ENCODE assay signal across 8 cellular contexts in the genomic region with DNA sequence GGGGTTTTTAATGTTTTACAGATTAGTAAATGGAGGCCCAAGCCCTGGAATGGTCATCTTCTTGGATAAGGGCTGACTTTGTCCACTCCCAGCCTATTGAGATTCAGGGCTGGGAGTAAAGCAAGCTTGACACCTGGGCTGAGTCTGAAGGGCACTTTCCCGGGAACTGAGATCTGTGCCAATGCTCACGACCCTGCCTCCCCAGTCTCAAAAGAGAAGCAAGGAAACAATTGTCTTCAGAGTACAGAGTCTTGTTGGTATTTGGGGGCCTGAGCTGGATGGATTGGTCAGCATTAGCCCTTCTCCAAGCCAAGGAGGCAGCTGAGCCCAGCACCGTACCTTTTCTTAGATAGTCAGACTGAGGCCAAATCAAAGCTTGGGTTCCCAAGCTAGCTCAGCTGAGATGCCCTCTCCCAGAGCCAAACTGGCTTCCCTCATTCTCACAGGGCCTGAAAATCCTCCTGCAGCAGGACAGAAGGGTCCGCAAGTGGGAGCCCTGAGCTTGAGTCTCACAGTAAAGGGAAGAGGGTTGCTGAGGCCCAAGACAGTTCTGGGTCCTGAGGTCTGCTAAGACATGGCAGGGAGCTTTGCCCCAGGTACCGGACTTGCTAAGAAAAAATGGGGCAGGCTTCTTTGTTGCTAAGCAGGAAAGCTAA. TPM values are rescaled to one million over a fixed set of nuclear protein-coding genes. Genes with fewer than 3 reads are reported as not detected.
DNase-seq lines count a peak whose midpoint lies in the region; ATAC-seq and TF ChIP-seq lines count a peak whose summit lies in the region.

No MANE protein-coding gene starts in this region.

- peaks cover 43% of the 10 kb centered on the region for H3K4me1 ChIP-seq in left ventricle myocardium inferior
- H3K4me1 ChIP-seq in mucosa of stomach (ENCODE audit: control insufficient read depth, insufficient read depth, low read length): peaks cover 26% of the 10 kb centered on the region
- no peaks in the 10 kb centered on the region for H3K4me1 ChIP-seq in urinary bladder (ENCODE audit: insufficient read depth)

- CTCF ChIA-PET in MCF 10A (lab: Yijun Ruan, JAX): interaction anchor here (0.6 to 5.0 kb wide), 7 partner anchors 12 to 62 kb away, joined by 3 to 52 read pairs (median 5); no protein-coding TSS in a partner anchor

- H3K27me3 Mint-ChIP-seq in MCF 10A (ENCODE audit: insufficient read depth, unreplicated experiment): no peaks in the 10 kb centered on the region

- no TSS peak for BruUV-seq in MCF 10A (replicated peaks; lab: Mats Ljungman, UMichigan)

- H3K4me3 Mint-ChIP-seq in MCF 10A (ENCODE audit: unreplicated experiment): peak overlapping the region; percentile 81

- H3K9me3 Mint-ChIP-seq in MCF 10A (ENCODE audit: unreplicated experiment): no peaks in the 10 kb centered on the region

- H3K36me3 Mint-ChIP-seq in MCF 10A (ENCODE audit: insufficient read depth, unreplicated experiment): peaks cover 39% of the 10 kb centered on the region

- H3K27ac Mint-ChIP-seq in MCF 10A (ENCODE audit: low read depth, unreplicated experiment): peak overlapping the region; percentile 73

- intact Hi-C loops in left ventricle myocardium inferior (cut with micrococcal nuclease) (loop anchor here (10.0 kb wide), 1 partner anchor 47 kb away; no protein-coding TSS in a partner anchor), Right ventricle myocardium superior (cut with DNase I) (loop anchor here (10.0 kb wide), 1 partner anchor 47 kb away; no protein-coding TSS in a partner anchor), MCF 10A (cut with micrococcal nuclease) (loop anchor here (1.0 kb wide), 2 partner anchors 15 to 58 kb away; no protein-coding TSS in a partner anchor)

- DNase-seq in left ventricle myocardium inferior (no peak), Right ventricle myocardium superior (no peak), MCF 10A (ENCODE audit: unreplicated experiment) (no peak), GM10266 (ENCODE audit: extremely low spot score) (no peak), DMS 273 (lab: John Stamatoyannopoulos, UW; ENCODE audit: unreplicated experiment) (no peak), germinal center (ENCODE audit: low spot score) (no peak)

- H3K4me3 ChIP-seq in left ventricle myocardium inferior (no peak overlapping the region), mucosa of stomach (ENCODE audit: low read length) (no peak overlapping the region), urinary bladder (ENCODE audit: low read depth, low read length) (no peak overlapping the region)

- no peak for ATAC-seq in Right ventricle myocardium superior (ENCODE audit: poor library complexity)

- peaks cover 20% of the 10 kb centered on the region for H3K4me1 Mint-ChIP-seq in MCF 10A (ENCODE audit: insufficient read depth, unreplicated experiment)

- no peak for TF ChIP-seq CTCF in left ventricle myocardium inferior (IDR thresholded peaks at IDR 0.05; ENCODE audit: borderline replicate concordance)
- TF ChIP-seq CTCF in MCF 10A (IDR thresholded peaks at IDR 0.05; ENCODE audit: unreplicated experiment): no peak
- no peak for TF ChIP-seq CTCF in GM10266 (IDR thresholded peaks at IDR 0.05; ENCODE audit: control insufficient read depth, insufficient read depth, low read depth, missing control alignments)

- POLR2A ChIA-PET in MCF 10A (lab: Yijun Ruan, JAX): interaction anchor here (0.7 to 12.8 kb wide), 10 partner anchors 14 to 307 kb away, joined by 3 to 902 read pairs (median 5); no protein-coding TSS in a partner anchor

- H3K9me3 ChIP-seq in left ventricle myocardium inferior (replicated peaks) (no peaks in the 10 kb centered on the region), mucosa of stomach (ENCODE audit: control insufficient read depth, low read length) (no peaks in the 10 kb centered on the region)

- 87% methylated on average over 5 of the region's 5 CpGs for WGBS in urinary bladder

- H3K9ac ChIP-seq in mucosa of stomach (ENCODE audit: low read length): peak overlapping the region; percentile 11

- H3K36me3 ChIP-seq in left ventricle myocardium inferior: peaks cover 17% of the 10 kb centered on the region
- H3K36me3 ChIP-seq in mucosa of stomach (ENCODE audit: control insufficient read depth, insufficient read depth, low read length): peaks cover 10% of the 10 kb centered on the region
- no peaks in the 10 kb centered on the region for H3K36me3 ChIP-seq in urinary bladder (ENCODE audit: insufficient read depth)

- H3K27ac ChIP-seq in left ventricle myocardium inferior (replicated peaks): peak overlapping the region; percentile 100
- peak overlapping the region; percentile 26 for H3K27ac ChIP-seq in urinary bladder (ENCODE audit: low read depth)

- H3K27me3 ChIP-seq in left ventricle myocardium inferior (ENCODE audit: low read depth) (no peaks in the 10 kb centered on the region), mucosa of stomach (ENCODE audit: control insufficient read depth, insufficient read depth, low read length) (no peaks in the 10 kb centered on the region)

RNA-seq across cellular contexts. Expression of gene DDIT4, which starts 3.7 kb away (rescaled TPM):
- total RNA-seq in left ventricle myocardium inferior: 66.3 TPM
- 54.8 TPM for total RNA-seq in Right ventricle myocardium superior
- 698 and 872 TPM in 2 replicates for total RNA-seq in MCF 10A (2022)
- 137 TPM for total RNA-seq in urinary bladder
- 277 TPM for polyA plus RNA-seq in urinary bladder
